ENCODE assay signal across 9 cellular contexts in the genomic region with DNA sequence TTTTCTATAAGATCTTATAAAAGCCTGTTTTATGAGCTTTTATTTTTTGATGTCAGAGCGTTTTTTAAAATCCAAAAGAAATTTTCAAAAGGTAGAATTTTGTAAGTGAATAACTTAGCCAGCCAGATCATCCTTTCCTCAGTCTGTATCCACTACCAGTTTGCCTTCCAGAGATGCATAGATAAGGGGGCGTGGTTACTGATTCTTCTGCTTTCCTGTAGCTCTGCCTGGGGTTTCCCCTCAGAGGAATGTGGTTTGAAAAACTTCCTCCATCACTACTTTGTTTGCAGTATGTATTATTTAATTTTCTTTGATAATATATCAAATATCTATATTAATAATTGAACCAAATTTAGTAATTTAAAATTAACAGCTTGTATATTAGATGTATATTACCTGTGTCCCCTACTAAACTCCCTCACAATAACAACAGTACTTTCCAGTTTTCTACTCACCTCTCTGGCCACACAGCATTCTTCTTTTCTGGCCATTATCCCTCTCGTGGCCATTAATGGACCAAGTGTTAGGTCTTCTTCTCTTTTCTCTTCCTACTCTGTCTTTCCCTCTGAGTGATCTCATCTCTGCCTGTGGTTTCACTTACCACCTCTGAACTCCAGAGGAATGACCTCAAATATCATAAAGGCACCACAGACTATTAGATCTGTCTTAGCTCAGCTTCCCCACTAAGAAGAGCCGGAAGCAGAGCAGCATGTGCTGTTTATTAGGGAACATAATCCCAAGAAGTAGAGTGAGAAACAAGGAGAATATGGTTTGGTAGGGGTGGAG.
A peak's percentile ranks its signal among the peaks of the same experiment; 100 is the strongest.
DNase-seq lines count a peak whose midpoint lies in the region; ATAC-seq and TF ChIP-seq lines count a peak whose summit lies in the region.
"Had no signal": no experiment of that assay in that cellular context is flagged by ENCODE, and none has a peak within 500 bp of the region (broad histone marks: within the 10 kb centered on the region; RNA-seq: fewer than 3 reads in every experiment).

No MANE protein-coding gene starts in this region.

- H3K4me1 ChIP-seq in mammary epithelial cell (ENCODE audit: insufficient read depth, low read length) (no peaks in the 10 kb centered on the region), tibial artery (peaks cover 0 to 6% (median 0%) of the 10 kb centered on the region in 4 donors)

- no TSS peak for BruUV-seq in mammary epithelial cell (replicated peaks; lab: Mats Ljungman, UMichigan)
- BruUV-seq in MCF 10A (replicated peaks; lab: Mats Ljungman, UMichigan) = no TSS peak

- no peaks in the 10 kb centered on the region for H3K27me3 Mint-ChIP-seq in MCF 10A (ENCODE audit: insufficient read depth, unreplicated experiment)
- no peaks in the 10 kb centered on the region for H3K27me3 Mint-ChIP-seq in activated CD8-positive, alpha-beta T cell treated with anti-CD3 and anti-CD28 coated beads, Interleukin-2, amount 10 ng/mL, durations not matched to agents 7 days and 5 days (ENCODE audit: low read depth)

- no peak overlapping the region for H3K27ac ChIP-seq in mammary epithelial cell (ENCODE audit: insufficient read depth, low read depth, low read length)
- H3K27ac ChIP-seq in tibial artery = no peak overlapping the region

- no peaks in the 10 kb centered on the region for H3K9me3 ChIP-seq in mammary epithelial cell (replicated peaks; ENCODE audit: insufficient read depth, low read length)
- no peaks in the 10 kb centered on the region for H3K9me3 ChIP-seq in tibial artery

- H3K36me3 ChIP-seq in mammary epithelial cell (ENCODE audit: insufficient read depth, low read length) (no peaks in the 10 kb centered on the region), tibial artery (no peaks in the 10 kb centered on the region)

- DNase-seq in mammary epithelial cell (peak; percentile 23), MCF 10A (ENCODE audit: unreplicated experiment) (no peak), stromal cell of bone marrow (ENCODE audit: low read depth) (peak; percentile 13), amygdala (lab: John Stamatoyannopoulos, UW) (no peak), tibial artery (no peak)
- DNase-seq in activated CD8-positive, alpha-beta T cell treated with anti-CD3 and anti-CD28 coated beads, Interleukin-2, amount 10 ng/mL, durations not matched to agents 7 days and 5 days = no peak

- no peak overlapping the region for H3K4me2 ChIP-seq in mammary epithelial cell (ENCODE audit: insufficient read depth, low read depth, low read length)

- H3K27ac Mint-ChIP-seq in MCF 10A (ENCODE audit: low read depth, unreplicated experiment) = no peak overlapping the region
- no peak overlapping the region for H3K27ac Mint-ChIP-seq in activated CD8-positive, alpha-beta T cell treated with anti-CD3 and anti-CD28 coated beads, Interleukin-2, amount 10 ng/mL, durations not matched to agents 7 days and 5 days
- H3K27ac Mint-ChIP-seq: dendritic cell treated with granulocyte-macrophage colony-stimulating factor and Interleukin-4, amounts not matched to agents 40 ng/mL and 50 ng/mL, for 4 days had no signal

- H3K36me3 Mint-ChIP-seq in MCF 10A (ENCODE audit: insufficient read depth, unreplicated experiment) = no peaks in the 10 kb centered on the region
- peaks cover 3% of the 10 kb centered on the region for H3K36me3 Mint-ChIP-seq in activated CD8-positive, alpha-beta T cell treated with anti-CD3 and anti-CD28 coated beads, Interleukin-2, amount 10 ng/mL, durations not matched to agents 7 days and 5 days (ENCODE audit: low read depth)

- no peaks in the 10 kb centered on the region for H4K20me1 ChIP-seq in mammary epithelial cell (ENCODE audit: insufficient read depth, low read length)

- H3K79me2 ChIP-seq in mammary epithelial cell (ENCODE audit: insufficient read depth, low read length) = peaks cover 32% of the 10 kb centered on the region

- POLR2A ChIA-PET in MCF 10A (lab: Yijun Ruan, JAX) = no interaction called here
- POLR2A ChIA-PET in activated CD8-positive, alpha-beta T cell treated with anti-CD3 and anti-CD28 coated beads, Interleukin-2, amount 10 ng/mL, durations not matched to agents 7 days and 5 days (lab: Charles Lee) = interaction anchor here (0.6 kb wide), 1 partner anchor 54 kb away, joined by 3 read pairs; no protein-coding TSS in a partner anchor

- no peak overlapping the region for H2AFZ ChIP-seq in mammary epithelial cell (ENCODE audit: low read depth, low read length)

- H3K9ac ChIP-seq in mammary epithelial cell (ENCODE audit: insufficient read depth, low read length) = no peak overlapping the region

- ATAC-seq in HG03442 (IDR thresholded peaks at IDR 0.05; ENCODE audit: unreplicated experiment) = peak; percentile 53
- peak; percentile 74 for ATAC-seq in activated CD8-positive, alpha-beta T cell treated with anti-CD3 and anti-CD28 coated beads, Interleukin-2, amount 10 ng/mL, durations not matched to agents 7 days and 5 days
- ATAC-seq in GM19328 (IDR thresholded peaks at IDR 0.05; ENCODE audit: unreplicated experiment) = no peak

- peaks cover 14% of the 10 kb centered on the region for H3K4me1 Mint-ChIP-seq in MCF 10A (ENCODE audit: insufficient read depth, unreplicated experiment)
- H3K4me1 Mint-ChIP-seq in activated CD8-positive, alpha-beta T cell treated with anti-CD3 and anti-CD28 coated beads, Interleukin-2, amount 10 ng/mL, durations not matched to agents 7 days and 5 days (ENCODE audit: low read depth) = peaks cover 50% of the 10 kb centered on the region

- no peaks in the 10 kb centered on the region for H3K27me3 ChIP-seq in mammary epithelial cell (ENCODE audit: insufficient read depth, low read length)
- H3K27me3 ChIP-seq in tibial artery = no peaks in the 10 kb centered on the region

- WGBS in mammary epithelial cell (ENCODE audit: low coverage, missing lambda C conversion rate) = 71% methylated on average over 4 of the region's 4 CpGs

- no peak overlapping the region for H3K4me3 Mint-ChIP-seq in MCF 10A (ENCODE audit: unreplicated experiment)
- no peak overlapping the region for H3K4me3 Mint-ChIP-seq in activated CD8-positive, alpha-beta T cell treated with anti-CD3 and anti-CD28 coated beads, Interleukin-2, amount 10 ng/mL, durations not matched to agents 7 days and 5 days
- H3K4me3 Mint-ChIP-seq: dendritic cell treated with granulocyte-macrophage colony-stimulating factor and Interleukin-4, amounts not matched to agents 40 ng/mL and 50 ng/mL, for 4 days had no signal

- CTCF ChIA-PET in mammary epithelial cell (lab: Charles Lee; ENCODE audit: low non-redundant PET) (no interaction called here), MCF 10A (lab: Yijun Ruan, JAX) (interaction anchor here (1.3 kb wide), 1 partner anchor 31 kb away, joined by 3 read pairs; no protein-coding TSS in a partner anchor)
- CTCF ChIA-PET in activated CD8-positive, alpha-beta T cell treated with anti-CD3 and anti-CD28 coated beads, Interleukin-2, amount 10 ng/mL, durations not matched to agents 7 days and 5 days (lab: Charles Lee) = interaction anchor here (0.5 to 2.0 kb wide), 2 partner anchors 12 to 94 kb away, joined by 3 to 5 read pairs; no protein-coding TSS in a partner anchor

- intact Hi-C loops in mammary epithelial cell (cut with micrococcal nuclease) = no loop called here
- intact Hi-C loops in MCF 10A (cut with micrococcal nuclease) = no loop called here
- intact Hi-C loops in tibial artery (cut with DNase I; ENCODE audit: low total_unique reads) = no loop called here

- TF ChIP-seq CTCF in mammary epithelial cell (conservative IDR thresholded peaks at IDR 0.05 in 1 of 2, IDR thresholded peaks at IDR 0.05 in 1 of 2; ENCODE audit: extremely low read depth in 1 of 2, insufficient read depth in 1 of 2, low read depth in 1 of 2, low read length in 2 of 2) (no peak), MCF 10A (IDR thresholded peaks at IDR 0.05; ENCODE audit: unreplicated experiment) (no peak), tibial artery (IDR thresholded peaks at IDR 0.05) (no peak)

- in situ Hi-C loops in mammary epithelial cell (cut with MboI; ENCODE audit: low sequenced_read_pairs in 2 of 2) = no loop called here

- H3K4me3 ChIP-seq in mammary epithelial cell (replicated peaks in 1 of 3; ENCODE audit: insufficient read depth in 1 of 3, low read depth in 2 of 3, low read length in 3 of 3) (no peak overlapping the region), tibial artery (no peak overlapping the region)

- dilution Hi-C loops in mammary epithelial cell (cut with HindIII; ENCODE audit: low sequenced_read_pairs) = no loop called here

- H3K9me3 Mint-ChIP-seq in MCF 10A (ENCODE audit: unreplicated experiment) = no peaks in the 10 kb centered on the region
- H3K9me3 Mint-ChIP-seq in activated CD8-positive, alpha-beta T cell treated with anti-CD3 and anti-CD28 coated beads, Interleukin-2, amount 10 ng/mL, durations not matched to agents 7 days and 5 days (ENCODE audit: insufficient read depth) = no peaks in the 10 kb centered on the region
- H3K9me3 Mint-ChIP-seq: dendritic cell treated with granulocyte-macrophage colony-stimulating factor and Interleukin-4, amounts not matched to agents 40 ng/mL and 50 ng/mL, for 4 days had no signal

Comparison
In these comparisons a context has a peak if more than half of its experiments do, and no peak if none do; other contexts are left out.
1. DNase-seq: peak in mammary epithelial cell (single experiment) and stromal cell of bone marrow (single experiment); none in MCF 10A (single experiment), activated CD8-positive, alpha-beta T cell treated with anti-CD3 and anti-CD28 coated beads, Interleukin-2, amount 10 ng/mL, durations not matched to agents 7 days and 5 days (single experiment), amygdala (0 of 56) and tibial artery (0 of 2).